In the genomic region with DNA sequence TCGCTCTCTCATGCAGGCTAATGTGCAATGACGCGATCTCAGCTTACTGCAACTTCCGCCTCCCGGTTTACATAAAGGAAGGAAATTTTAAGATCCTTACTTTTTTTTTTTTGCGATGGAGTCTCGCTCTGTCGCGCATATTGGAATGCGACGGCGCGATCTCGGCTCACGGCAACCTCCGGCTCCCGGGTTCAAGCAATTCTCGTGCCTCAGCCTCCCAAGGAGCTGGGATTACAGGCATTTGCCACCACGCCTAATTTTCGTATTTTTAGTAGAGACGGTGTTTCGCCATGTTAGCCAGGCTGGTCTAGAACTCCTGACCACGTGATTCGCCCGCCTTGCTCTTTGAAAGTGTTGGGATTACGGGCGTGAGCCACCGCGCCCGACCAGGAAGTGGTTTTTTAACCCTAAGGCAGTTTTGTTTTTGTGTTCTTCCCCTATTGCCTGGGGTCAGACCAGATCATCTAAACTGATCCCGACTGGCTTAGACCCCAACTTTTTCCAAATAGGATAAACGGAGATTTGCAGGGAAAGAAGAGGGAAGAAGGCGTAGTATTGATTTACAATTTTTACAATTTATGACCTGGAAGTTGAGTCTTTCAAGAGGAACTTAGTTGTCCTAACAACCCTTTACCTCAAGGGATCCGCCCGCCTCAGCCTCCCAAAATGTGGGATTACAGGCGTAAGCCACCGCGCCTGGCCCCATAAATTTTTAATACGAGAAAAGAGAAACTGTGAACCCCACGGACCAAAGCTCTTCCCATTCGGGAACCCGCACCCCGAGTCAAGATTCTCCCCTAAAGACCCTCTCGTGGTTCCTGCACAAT, we compare ENCODE assay signal across 8 cellular contexts.
DNase-seq lines count a peak whose midpoint lies in the region; ATAC-seq, FAIRE-seq and TF ChIP-seq lines count a peak whose summit lies in the region.

No MANE protein-coding gene starts in this region.

- ATAC-seq in left ventricle myocardium superior (peak; percentile 74), HG03196 (IDR thresholded peaks at IDR 0.05; ENCODE audit: unreplicated experiment) (no peak), HG02678 (IDR thresholded peaks at IDR 0.05; ENCODE audit: unreplicated experiment) (no peak)

- FAIRE-seq in GM12891 (lab: Jason Lieb, UNC) = no peak

- intact Hi-C loops in left ventricle myocardium superior (cut with micrococcal nuclease) = loop anchor here (10.0 kb wide), 1 partner anchor 351 kb away; a partner anchor contains a TSS
- intact Hi-C loops in posterior vena cava (cut with DNase I) = no loop called here

- DNase-seq in DMS114 treated with DMSO at 0.1 percent for 48 hours (lab: John Stamatoyannopoulos, UW; ENCODE audit: unreplicated experiment) (peak; percentile 86), NCI-H2029 treated with DMSO at 0.1 percent for 48 hours (lab: John Stamatoyannopoulos, UW) (peak; percentile 10), anterior cingulate cortex (lab: John Stamatoyannopoulos, UW) (peak in 40 of 58 donors; percentile 4 to 57 (median 23)), left ventricle myocardium superior (peak; percentile 70), posterior vena cava (ENCODE audit: low spot score) (peak; percentile 86), GM12891 (ENCODE audit: insufficient read length, low spot score) (no peak)

- TF ChIP-seq POLR2A in GM12891 (IDR thresholded peaks at IDR 0.05; ENCODE audit: low read depth, low read length) = no peak

TF ChIP-seq in GM12891, 5 proteins besides CTCF, POLR2A, EP300 and RAD21:
- TF ChIP-seq PAX5 (IDR thresholded peaks at IDR 0.05; ENCODE audit: insufficient read depth, low read length, severe bottlenecking) (no peak), TAF1 (IDR thresholded peaks at IDR 0.05; ENCODE audit: low read depth, low read length) (no peak), SPI1 (IDR thresholded peaks at IDR 0.05; ENCODE audit: low read depth, low read length) (no peak)
